In the genomic region with DNA sequence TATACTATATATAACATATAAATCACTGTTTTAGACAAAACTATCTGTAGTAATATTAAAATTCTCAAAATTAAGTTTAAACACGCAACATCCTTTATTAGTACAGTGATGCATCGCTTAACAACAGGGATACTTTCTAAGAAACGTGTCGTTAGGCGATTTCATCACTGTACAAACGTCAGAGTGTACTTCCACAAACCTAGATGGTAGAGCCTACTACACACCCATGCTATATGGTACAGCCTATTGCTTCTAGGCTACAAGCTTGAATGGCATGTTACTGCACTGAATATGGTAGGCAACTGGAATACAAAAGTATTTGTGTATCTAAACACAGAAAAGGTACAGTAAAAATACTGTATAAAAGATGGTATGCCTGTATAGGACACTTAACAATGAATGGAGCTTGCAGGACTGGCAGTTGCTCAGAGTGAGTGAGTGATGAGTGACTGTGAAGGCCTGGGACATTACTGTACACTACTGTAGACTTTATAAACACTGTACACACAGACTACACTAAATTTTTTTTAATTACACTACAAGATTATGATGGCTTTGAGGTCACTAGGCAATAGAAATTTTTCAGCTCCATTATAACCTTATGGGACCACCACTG, we compare ENCODE assay signal across 23 cellular contexts. TPM values are rescaled to one million over a fixed set of nuclear protein-coding genes. Genes with fewer than 3 reads are reported as not detected.
"Had no signal": no experiment of that assay in that cellular context is flagged by ENCODE, and none has a peak within 500 bp of the region (broad histone marks: within the 10 kb centered on the region; RNA-seq: fewer than 3 reads in every experiment).

No MANE protein-coding gene starts in this region.

- H3K9me3 ChIP-seq: esophagus muscularis mucosa, neutrophil, thoracic aorta, upper lobe of right lung had no signal

- H3K27me3 Mint-ChIP-seq: activated CD4-positive, alpha-beta memory T cell treated with anti-CD3 and anti-CD28 coated beads, Interleukin-2, amount 10 ng/mL, durations not matched to agents 7 days and 5 days; activated CD8-positive, alpha-beta memory T cell treated with anti-CD3 and anti-CD28 coated beads, Interleukin-2, amount 10 ng/mL, durations not matched to agents 7 days and 5 days; activated naive CD8-positive, alpha-beta T cell treated with anti-CD3 and anti-CD28 coated beads, Interleukin-2, amount 10 ng/mL, durations not matched to agents 7 days and 5 days; stimulated activated memory B cell treated with anti-CD40 and anti-IgM and Interleukin-4, amounts not matched to agents 10 μg/mL and 1 μg/mL and 100 μg/mL, for 72 hours had no signal

- H3K27ac Mint-ChIP-seq: activated CD4-positive, alpha-beta memory T cell treated with anti-CD3 and anti-CD28 coated beads, Interleukin-2, amount 10 ng/mL, durations not matched to agents 7 days and 5 days; activated CD8-positive, alpha-beta memory T cell treated with anti-CD3 and anti-CD28 coated beads, Interleukin-2, amount 10 ng/mL, durations not matched to agents 7 days and 5 days; activated naive CD8-positive, alpha-beta T cell treated with anti-CD3 and anti-CD28 coated beads, Interleukin-2, amount 10 ng/mL, durations not matched to agents 7 days and 5 days; activated T-helper 2 cell treated with anti-CD3 and anti-CD28 coated beads, Interferon-gamma antibody, Interleukin-2, Interleukin-4, amounts not matched to agents 10 μg/mL and 5 μg/mL and 100 μg/mL, durations not matched to agents 14 hours and 24 hours and 36 hours; stimulated activated memory B cell treated with anti-CD40 and anti-IgM and Interleukin-4, amounts not matched to agents 10 μg/mL and 1 μg/mL and 100 μg/mL, for 72 hours had no signal

- H3K9me3 Mint-ChIP-seq: activated CD4-positive, alpha-beta memory T cell treated with anti-CD3 and anti-CD28 coated beads, Interleukin-2, amount 10 ng/mL, durations not matched to agents 7 days and 5 days; activated naive CD8-positive, alpha-beta T cell treated with anti-CD3 and anti-CD28 coated beads, Interleukin-2, amount 10 ng/mL, durations not matched to agents 7 days and 5 days; activated T-helper 2 cell treated with anti-CD3 and anti-CD28 coated beads, Interferon-gamma antibody, Interleukin-2, Interleukin-4, amounts not matched to agents 10 μg/mL and 5 μg/mL and 100 μg/mL, durations not matched to agents 14 hours and 24 hours and 36 hours; immature natural killer cell; natural killer cell; stimulated activated memory B cell treated with anti-CD40 and anti-IgM and Interleukin-4, amounts not matched to agents 10 μg/mL and 1 μg/mL and 100 μg/mL, for 72 hours had no signal

- H3K36me3 ChIP-seq: esophagus muscularis mucosa, neutrophil, thoracic aorta, upper lobe of right lung had no signal

- H3K36me3 Mint-ChIP-seq: natural killer cell had no signal

- DNase-seq: activated CD4-positive, alpha-beta memory T cell treated with anti-CD3 and anti-CD28 coated beads, Interleukin-2, amount 10 ng/mL, durations not matched to agents 7 days and 5 days; activated CD4-positive, alpha-beta T cell treated with anti-CD3 and anti-CD28 coated beads for 48 hours; activated CD4-positive, CD25-positive, alpha-beta regulatory T cell; activated CD8-positive, alpha-beta memory T cell treated with anti-CD3 and anti-CD28 coated beads, Interleukin-2, amount 10 ng/mL, durations not matched to agents 7 days and 5 days; activated naive CD4-positive, alpha-beta T cell treated with Interleukin-2 at 50 U/mL for 16 hours; activated naive CD8-positive, alpha-beta T cell treated with anti-CD3 and anti-CD28 coated beads, Interleukin-2, amount 10 ng/mL, durations not matched to agents 7 days and 5 days; activated T-cell treated with anti-CD3 and anti-CD28 coated beads, Interleukin-2, amount 50 U/mL, for 1 hour; amygdala; dermis blood vessel endothelial cell; effector memory CD4-positive, alpha-beta T cell; immature natural killer cell; mesendoderm; natural killer cell; stimulated activated CD4-positive, alpha-beta T cell treated with anti-CD3 and anti-CD28 coated beads, Interleukin-4, amount 100 ng/mL, for 4 hours; upper lobe of right lung had no signal

- H3K27ac ChIP-seq: esophagus muscularis mucosa, neutrophil, parathyroid adenoma, thoracic aorta, upper lobe of right lung had no signal

- H3K4me3 ChIP-seq: esophagus muscularis mucosa, thoracic aorta, upper lobe of right lung had no signal

- ATAC-seq: activated CD8-positive, alpha-beta memory T cell treated with anti-CD3 and anti-CD28 coated beads, Interleukin-2, amount 10 ng/mL, durations not matched to agents 7 days and 5 days; natural killer cell; sciatic nerve; stimulated activated memory B cell treated with anti-CD40 and anti-IgM and Interleukin-4, amounts not matched to agents 10 μg/mL and 1 μg/mL and 100 μg/mL, for 72 hours; upper lobe of right lung had no signal

- H3K4me3 Mint-ChIP-seq: activated CD4-positive, alpha-beta memory T cell treated with anti-CD3 and anti-CD28 coated beads, Interleukin-2, amount 10 ng/mL, durations not matched to agents 7 days and 5 days; activated CD8-positive, alpha-beta memory T cell treated with anti-CD3 and anti-CD28 coated beads, Interleukin-2, amount 10 ng/mL, durations not matched to agents 7 days and 5 days; activated naive CD8-positive, alpha-beta T cell treated with anti-CD3 and anti-CD28 coated beads, Interleukin-2, amount 10 ng/mL, durations not matched to agents 7 days and 5 days; immature natural killer cell; natural killer cell; stimulated activated memory B cell treated with anti-CD40 and anti-IgM and Interleukin-4, amounts not matched to agents 10 μg/mL and 1 μg/mL and 100 μg/mL, for 72 hours had no signal

- H3K27me3 ChIP-seq: esophagus muscularis mucosa, neutrophil, upper lobe of right lung had no signal

RNA-seq across cellular contexts. Expression of gene RIMKLA, which starts 56.1 kb away (rescaled TPM):
- total RNA-seq: endothelial cell of umbilical vein had no signal
